Comparison of ENCODE assay signal across 1 cellular context in genomic region chr5:151080620-151081425, GRCh38.
TF ChIP-seq lines count a peak whose summit lies in the region.

A gene with protein sequence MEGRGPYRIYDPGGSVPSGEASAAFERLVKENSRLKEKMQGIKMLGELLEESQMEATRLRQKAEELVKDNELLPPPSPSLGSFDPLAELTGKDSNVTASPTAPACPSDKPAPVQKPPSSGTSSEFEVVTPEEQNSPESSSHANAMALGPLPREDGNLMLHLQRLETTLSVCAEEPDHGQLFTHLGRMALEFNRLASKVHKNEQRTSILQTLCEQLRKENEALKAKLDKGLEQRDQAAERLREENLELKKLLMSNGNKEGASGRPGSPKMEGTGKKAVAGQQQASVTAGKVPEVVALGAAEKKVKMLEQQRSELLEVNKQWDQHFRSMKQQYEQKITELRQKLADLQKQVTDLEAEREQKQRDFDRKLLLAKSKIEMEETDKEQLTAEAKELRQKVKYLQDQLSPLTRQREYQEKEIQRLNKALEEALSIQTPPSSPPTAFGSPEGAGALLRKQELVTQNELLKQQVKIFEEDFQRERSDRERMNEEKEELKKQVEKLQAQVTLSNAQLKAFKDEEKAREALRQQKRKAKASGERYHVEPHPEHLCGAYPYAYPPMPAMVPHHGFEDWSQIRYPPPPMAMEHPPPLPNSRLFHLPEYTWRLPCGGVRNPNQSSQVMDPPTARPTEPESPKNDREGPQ (minus strand): TSS chr5:151081034. CDS start chr5:151065095, 15,939 bp downstream.

TF ChIP-seq in HepG2, 621 proteins besides CTCF, POLR2A, EP300 and RAD21 (continued from another document and continues in another):
- no peak for TF ChIP-seq ZHX1 (CRISPR knock-in tag; IDR thresholded peaks at IDR 0.05; ENCODE audit: low read depth)
- TF ChIP-seq ZBTB7A (CRISPR knock-in tag; IDR thresholded peaks at IDR 0.05), result 0 out of 2 replicates have a peak, but pooled peaks have one; percentile 33
- peak; percentile 49; the same call in 1 of the 2 replicates for TF ChIP-seq KDM5A (IDR thresholded peaks at IDR 0.05; ENCODE audit: borderline replicate concordance, low read length)
- no peak for TF ChIP-seq MLLT10 (CRISPR knock-in tag; IDR thresholded peaks at IDR 0.05)
- TF ChIP-seq, protein P1, sequence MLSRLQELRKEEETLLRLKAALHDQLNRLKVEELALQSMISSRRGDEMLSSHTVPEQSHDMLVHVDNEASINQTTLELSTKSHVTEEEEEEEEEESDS (CRISPR knock-in tag; IDR thresholded peaks at IDR 0.05; ENCODE audit: borderline replicate concordance), result 0 out of 2 replicates have a peak, but pooled peaks have one; percentile 20
- TF ChIP-seq ARNTL (CRISPR knock-in tag; IDR thresholded peaks at IDR 0.05), result peak; percentile 40
- TF ChIP-seq, protein P2, sequence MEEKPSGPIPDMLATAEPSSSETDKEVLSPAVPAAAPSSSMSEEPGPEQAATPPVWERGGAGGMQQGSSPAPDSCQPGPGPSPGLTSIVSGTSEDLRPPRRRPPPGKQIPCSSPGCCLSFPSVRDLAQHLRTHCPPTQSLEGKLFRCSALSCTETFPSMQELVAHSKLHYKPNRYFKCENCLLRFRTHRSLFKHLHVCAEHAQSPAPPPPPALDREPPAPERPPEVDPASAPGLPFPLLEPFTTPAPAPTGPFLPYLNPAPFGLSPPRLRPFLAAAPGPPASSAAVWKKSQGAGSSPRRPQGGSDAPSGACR (CRISPR knock-in tag; IDR thresholded peaks at IDR 0.05), result peak; percentile 54; the same call in 1 of the 2 replicates
- no peak; the same call in 1 of the 2 replicates for TF ChIP-seq SOX5 (CRISPR knock-in tag; IDR thresholded peaks at IDR 0.05; ENCODE audit: borderline replicate concordance)
- TF ChIP-seq, protein P3, sequence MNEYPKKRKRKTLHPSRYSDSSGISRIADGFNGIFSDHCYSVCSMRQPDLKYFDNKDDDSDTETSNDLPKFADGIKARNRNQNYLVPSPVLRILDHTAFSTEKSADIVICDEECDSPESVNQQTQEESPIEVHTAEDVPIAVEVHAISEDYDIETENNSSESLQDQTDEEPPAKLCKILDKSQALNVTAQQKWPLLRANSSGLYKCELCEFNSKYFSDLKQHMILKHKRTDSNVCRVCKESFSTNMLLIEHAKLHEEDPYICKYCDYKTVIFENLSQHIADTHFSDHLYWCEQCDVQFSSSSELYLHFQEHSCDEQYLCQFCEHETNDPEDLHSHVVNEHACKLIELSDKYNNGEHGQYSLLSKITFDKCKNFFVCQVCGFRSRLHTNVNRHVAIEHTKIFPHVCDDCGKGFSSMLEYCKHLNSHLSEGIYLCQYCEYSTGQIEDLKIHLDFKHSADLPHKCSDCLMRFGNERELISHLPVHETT (CRISPR knock-in tag; conservative IDR thresholded peaks at IDR 0.05), result 0 out of 2 replicates have a peak, but pooled peaks have one; percentile 3
- TF ChIP-seq HDAC6 (IDR thresholded peaks at IDR 0.05; ENCODE audit: low read depth, low read length), result no peak
- no peak for TF ChIP-seq HNRNPL (IDR thresholded peaks at IDR 0.05; ENCODE audit: low read depth, low read length)
- no peak; the same call in 1 of the 2 replicates for TF ChIP-seq ZNF746 (CRISPR knock-in tag; IDR thresholded peaks at IDR 0.05)
- no peak for TF ChIP-seq SALL2 (CRISPR knock-in tag; IDR thresholded peaks at IDR 0.05)
- TF ChIP-seq ZNF616 (CRISPR knock-in tag; IDR thresholded peaks at IDR 0.05; ENCODE audit: low read depth), result 0 out of 2 replicates have a peak, but pooled peaks have one; percentile 61
- TF ChIP-seq SOX13 (IDR thresholded peaks at IDR 0.05), result no peak
- TF ChIP-seq SOX13 (CRISPR knock-in tag; conservative IDR thresholded peaks at IDR 0.05 in 1 of 2, IDR thresholded peaks at IDR 0.05 in 1 of 2), result no peak
- no peak for TF ChIP-seq SP1 (IDR thresholded peaks at IDR 0.05)
- TF ChIP-seq SP1 (CRISPR knock-in tag; IDR thresholded peaks at IDR 0.05), result peak; percentile 39; the same call in 1 of the 2 replicates
- peak; percentile 61 for TF ChIP-seq HOXD1 (CRISPR knock-in tag; IDR thresholded peaks at IDR 0.05)
- peak; percentile 69 for TF ChIP-seq RXRB (CRISPR knock-in tag; IDR thresholded peaks at IDR 0.05; ENCODE audit: borderline replicate concordance)
- peak; percentile 61; the same call in 1 of the 2 replicates for TF ChIP-seq ZNF609 (CRISPR knock-in tag; IDR thresholded peaks at IDR 0.05; ENCODE audit: borderline replicate concordance)
- TF ChIP-seq, protein P4, sequence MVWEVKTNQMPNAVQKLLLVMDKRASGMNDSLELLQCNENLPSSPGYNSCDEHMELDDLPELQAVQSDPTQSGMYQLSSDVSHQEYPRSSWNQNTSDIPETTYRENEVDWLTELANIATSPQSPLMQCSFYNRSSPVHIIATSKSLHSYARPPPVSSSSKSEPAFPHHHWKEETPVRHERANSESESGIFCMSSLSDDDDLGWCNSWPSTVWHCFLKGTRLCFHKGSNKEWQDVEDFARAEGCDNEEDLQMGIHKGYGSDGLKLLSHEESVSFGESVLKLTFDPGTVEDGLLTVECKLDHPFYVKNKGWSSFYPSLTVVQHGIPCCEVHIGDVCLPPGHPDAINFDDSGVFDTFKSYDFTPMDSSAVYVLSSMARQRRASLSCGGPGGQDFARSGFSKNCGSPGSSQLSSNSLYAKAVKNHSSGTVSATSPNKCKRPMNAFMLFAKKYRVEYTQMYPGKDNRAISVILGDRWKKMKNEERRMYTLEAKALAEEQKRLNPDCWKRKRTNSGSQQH (CRISPR knock-in tag; IDR thresholded peaks at IDR 0.05; ENCODE audit: low read depth), result peak; percentile 85
- no peak for TF ChIP-seq PRMT3 (CRISPR knock-in tag; IDR thresholded peaks at IDR 0.05; ENCODE audit: borderline replicate concordance, low read depth)
- TF ChIP-seq ELF1 (CRISPR knock-in tag; IDR thresholded peaks at IDR 0.05), result peak; percentile 64
- peak; percentile 74 for TF ChIP-seq THAP11 (CRISPR knock-in tag; IDR thresholded peaks at IDR 0.05)
- TF ChIP-seq ZNF607 (CRISPR knock-in tag; IDR thresholded peaks at IDR 0.05; ENCODE audit: borderline replicate concordance), result peak; percentile 96
- TF ChIP-seq MTF1 (CRISPR knock-in tag; IDR thresholded peaks at IDR 0.05), result 0 out of 2 replicates have a peak, but pooled peaks have one; percentile 39
- no peak; the same call in 1 of the 2 replicates for TF ChIP-seq ZNF510 (CRISPR knock-in tag; IDR thresholded peaks at IDR 0.05; ENCODE audit: low read depth)
- TF ChIP-seq ZNF274 (CRISPR knock-in tag; IDR thresholded peaks at IDR 0.05), result 0 out of 2 replicates have a peak, but pooled peaks have one; percentile 34
- no peak for TF ChIP-seq NFE2 (CRISPR knock-in tag; IDR thresholded peaks at IDR 0.05)
- no peak; the same call in 1 of the 2 replicates for TF ChIP-seq MIER3 (CRISPR knock-in tag; IDR thresholded peaks at IDR 0.05; ENCODE audit: borderline replicate concordance)
- 0 out of 2 replicates have a peak, but pooled peaks have one; percentile 27 for TF ChIP-seq ZNF138 (CRISPR knock-in tag; IDR thresholded peaks at IDR 0.05; ENCODE audit: low read depth)
- TF ChIP-seq ZNF775 (CRISPR knock-in tag; IDR thresholded peaks at IDR 0.05; ENCODE audit: borderline replicate concordance), result no peak; the same call in 1 of the 2 replicates
- no peak for TF ChIP-seq U2AF2 (IDR thresholded peaks at IDR 0.05; ENCODE audit: low read depth, low read length)
- TF ChIP-seq ZNF446 (CRISPR knock-in tag; IDR thresholded peaks at IDR 0.05), result 0 out of 2 replicates have a peak, but pooled peaks have one; percentile 50
- TF ChIP-seq XRCC5 (optimal IDR thresholded peaks at IDR 0.05; ENCODE audit: low read length), result peak; percentile 15
- TF ChIP-seq TFDP1 (CRISPR knock-in tag; IDR thresholded peaks at IDR 0.05; ENCODE audit: borderline replicate concordance), result peak; percentile 52; the same call in 1 of the 2 replicates
- no peak for TF ChIP-seq NAIF1 (CRISPR knock-in tag; IDR thresholded peaks at IDR 0.05; ENCODE audit: borderline replicate concordance)
- TF ChIP-seq RBM39 (IDR thresholded peaks at IDR 0.05; ENCODE audit: low read depth, low read length, poor library complexity, severe bottlenecking), result no peak
- TF ChIP-seq ZSCAN29 (CRISPR knock-in tag; conservative IDR thresholded peaks at IDR 0.05), result peak; percentile 88; the same call in 1 of the 2 replicates
- no peak; the same call in 1 of the 2 replicates for TF ChIP-seq E2F1 (CRISPR knock-in tag; IDR thresholded peaks at IDR 0.05)
- 0 out of 2 replicates have a peak, but pooled peaks have one; percentile 15 for TF ChIP-seq JUND (CRISPR knock-in tag; IDR thresholded peaks at IDR 0.05)
- TF ChIP-seq ZNF713 (CRISPR knock-in tag; IDR thresholded peaks at IDR 0.05), result no peak
- peak; percentile 86; the same call in 1 of the 2 replicates for TF ChIP-seq ZNF451 (CRISPR knock-in tag; IDR thresholded peaks at IDR 0.05)
- 0 out of 2 replicates have a peak, but pooled peaks have one; percentile 9 for TF ChIP-seq TBP (CRISPR knock-in tag; IDR thresholded peaks at IDR 0.05)
- TF ChIP-seq, protein P5, sequence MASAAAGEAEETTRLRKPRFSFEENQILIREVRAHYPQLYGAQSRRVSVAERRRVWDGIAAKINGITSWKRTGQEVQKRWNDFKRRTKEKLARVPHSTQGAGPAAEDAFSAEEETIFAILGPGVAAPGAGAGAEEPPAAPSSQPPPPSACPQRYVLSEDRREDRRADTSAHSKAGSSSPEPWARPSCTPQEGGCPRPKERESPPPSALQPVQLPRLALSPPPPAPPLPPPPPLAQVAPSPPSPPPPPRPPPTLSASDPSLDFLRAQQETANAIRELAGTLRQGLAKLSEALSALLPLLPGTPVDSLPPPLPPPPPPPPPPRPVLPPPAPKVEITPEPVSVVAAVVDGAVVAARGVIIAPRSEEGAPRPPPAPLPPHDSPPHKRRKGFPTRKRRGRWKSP (CRISPR knock-in tag; IDR thresholded peaks at IDR 0.05), result no peak; the same call in 1 of the 2 replicates
- TF ChIP-seq SMC3 (IDR thresholded peaks at IDR 0.05; ENCODE audit: low read length), result no peak
- TF ChIP-seq TCF7 (IDR thresholded peaks at IDR 0.05; ENCODE audit: low read depth), result no peak
- no peak; the same call in 1 of the 2 replicates for TF ChIP-seq HCFC1 (IDR thresholded peaks at IDR 0.05; ENCODE audit: low read depth, low read length)
- no peak for TF ChIP-seq SP140L (CRISPR knock-in tag; IDR thresholded peaks at IDR 0.05; ENCODE audit: borderline replicate concordance)
- TF ChIP-seq MAFG (CRISPR knock-in tag; IDR thresholded peaks at IDR 0.05), result no peak
